24 cellular contexts compared by ENCODE assay signal in genomic region chr1:213162862-213163261, GRCh38.
DNase-seq lines count a peak whose midpoint lies in the region; ATAC-seq and TF ChIP-seq lines count a peak whose summit lies in the region.
"Had no signal": no experiment of that assay in that cellular context is flagged by ENCODE, and none has a peak within 500 bp of the region (broad histone marks: within the 10 kb centered on the region; RNA-seq: fewer than 3 reads in every experiment).

No MANE protein-coding gene starts in this region.

- H3K27me3 ChIP-seq in ACC112 (ENCODE audit: insufficient read depth, low read length): no peaks in the 10 kb centered on the region
- no peaks in the 10 kb centered on the region for H3K27me3 ChIP-seq in adipocyte (replicated peaks; ENCODE audit: control insufficient read depth, insufficient read depth, low read length)
- H3K27me3 ChIP-seq in skeletal muscle satellite cell (ENCODE audit: control insufficient read depth, insufficient read depth, low read length): no peaks in the 10 kb centered on the region
- H3K27me3 ChIP-seq: MG63, Peyer's patch, SJSA1 had no signal

- POLR2A ChIA-PET in HEK293 (lab: Yijun Ruan, JAX): no interaction called here

- H3K27me3 Mint-ChIP-seq in activated naive CD4-positive, alpha-beta T cell treated with anti-CD3 and anti-CD28 coated beads for 36 hours (ENCODE audit: low read depth): no peaks in the 10 kb centered on the region
- H3K27me3 Mint-ChIP-seq: CD4-positive, alpha-beta T cell had no signal

- intact Hi-C loops in activated naive CD4-positive, alpha-beta T cell treated with anti-CD3 and anti-CD28 coated beads for 36 hours (cut with micrococcal nuclease): no loop called here

- H3K4me3 ChIP-seq in ACC112 (ENCODE audit: low read depth, low read length) (peak overlapping the region; percentile 22; the same call in 1 of the 2 replicates), HEK293 (ENCODE audit: low read depth, low read length) (no peak overlapping the region), adipocyte (ENCODE audit: low read length) (peak overlapping the region; percentile 70), skeletal muscle satellite cell (ENCODE audit: low read length) (no peak overlapping the region)
- H3K4me3 ChIP-seq: A549, GM12878, GM23338, HAP-1, MG63, Peyer's patch, SJSA1 had no signal

- no peak overlapping the region for H3K4me3 Mint-ChIP-seq in activated naive CD4-positive, alpha-beta T cell treated with anti-CD3 and anti-CD28 coated beads for 36 hours
- H3K4me3 Mint-ChIP-seq: CD4-positive, alpha-beta T cell; GM23338 had no signal

- TF ChIP-seq CTCF in HEK293 (tag by site-specific recombination; IDR thresholded peaks at IDR 0.05): no peak

- H3K4me1 ChIP-seq in ACC112 (ENCODE audit: control insufficient read depth, insufficient read depth, low read length, unreplicated experiment) (peaks cover 18% of the 10 kb centered on the region), HEK293 (ENCODE audit: control insufficient read depth, insufficient read depth, low read length) (0 out of 2 replicates have a peak, but pooled peaks cover 4% of the 10 kb centered on the region), adipocyte (ENCODE audit: control insufficient read depth, insufficient read depth, low read length) (peaks cover 45% of the 10 kb centered on the region), skeletal muscle satellite cell (ENCODE audit: control insufficient read depth, insufficient read depth, low read length) (peaks cover 19% of the 10 kb centered on the region)
- H3K4me1 ChIP-seq: A549, Peyer's patch, SJSA1 had no signal

- H2AFZ ChIP-seq in ACC112 (ENCODE audit: low read length, unreplicated experiment): no peak overlapping the region
- H2AFZ ChIP-seq: GM23338 had no signal

- H3K9me3 ChIP-seq in HEK293 (ENCODE audit: control insufficient read depth, insufficient read depth, low read depth, low read length): no peaks in the 10 kb centered on the region
- no peaks in the 10 kb centered on the region for H3K9me3 ChIP-seq in adipocyte (ENCODE audit: control insufficient read depth, low read length)
- H3K9me3 ChIP-seq in skeletal muscle satellite cell (replicated peaks; ENCODE audit: low read length): no peaks in the 10 kb centered on the region
- H3K9me3 ChIP-seq: A549, HAP-1, MG63, Peyer's patch, SJSA1 had no signal

- H3K4me1 Mint-ChIP-seq in activated naive CD4-positive, alpha-beta T cell treated with anti-CD3 and anti-CD28 coated beads for 36 hours (ENCODE audit: low read depth): no peaks in the 10 kb centered on the region
- H3K4me1 Mint-ChIP-seq: GM23338 had no signal

- H3K9me3 Mint-ChIP-seq in activated naive CD4-positive, alpha-beta T cell treated with anti-CD3 and anti-CD28 coated beads for 36 hours: no peaks in the 10 kb centered on the region
- H3K9me3 Mint-ChIP-seq: CD4-positive, alpha-beta T cell had no signal

- peaks cover 7% of the 10 kb centered on the region for H3K36me3 Mint-ChIP-seq in activated naive CD4-positive, alpha-beta T cell treated with anti-CD3 and anti-CD28 coated beads for 36 hours (ENCODE audit: low read depth)

- DNase-seq in adipocyte (ENCODE audit: low read depth) (no peak), NOMO-1 (lab: John Stamatoyannopoulos, UW; ENCODE audit: unreplicated experiment in 2 of 2) (no peak)
- no peak for DNase-seq in effector CD8-positive, alpha-beta T cell (lab: John Stamatoyannopoulos, UW)
- DNase-seq in activated naive CD4-positive, alpha-beta T cell treated with anti-CD3 and anti-CD28 coated beads for 36 hours: no peak
- DNase-seq: CD4-positive, alpha-beta T cell; COR-L47; DND-41; NCI-H1048; NCI-H1436 treated with DMSO at 0.1 percent for 48 hours; NCI-H1930; NCI-H510A treated with DMSO at 0.1 percent for 48 hours; NCI-H774; NK-92 treated with Interleukin-12 subunit alpha and Interleukin-12 subunit beta, amount 100 ng/mL, for 24 hours; Peyer's patch had no signal

- H3K36me3 ChIP-seq in ACC112 (ENCODE audit: insufficient read depth, low read length) (peaks cover 4% of the 10 kb centered on the region; the same call in 1 of the 2 replicates), HEK293 (ENCODE audit: control insufficient read depth in 2 of 2, insufficient read depth in 1 of 2, low read length in 2 of 2) (peaks cover 0 to 2% of the 10 kb centered on the region in 2 experiments; a peak in 1 of 3 replicates), adipocyte (ENCODE audit: control insufficient read depth, insufficient read depth, low read length, severe bottlenecking) (no peaks in the 10 kb centered on the region), skeletal muscle satellite cell (ENCODE audit: insufficient read depth, low read length) (no peaks in the 10 kb centered on the region)
- H3K36me3 ChIP-seq: MG63, Peyer's patch, SJSA1 had no signal

- H3K27ac Mint-ChIP-seq in activated naive CD4-positive, alpha-beta T cell treated with anti-CD3 and anti-CD28 coated beads for 36 hours: no peak overlapping the region
- H3K27ac Mint-ChIP-seq: CD4-positive, alpha-beta T cell; GM23338 had no signal

- CTCF ChIA-PET in HEK293 (lab: Yijun Ruan, JAX): no interaction called here
- CTCF ChIA-PET in activated naive CD4-positive, alpha-beta T cell treated with anti-CD3 and anti-CD28 coated beads for 36 hours (lab: Charles Lee): no interaction called here

- peak overlapping the region; percentile 26 for H3K4me2 ChIP-seq in skeletal muscle satellite cell (ENCODE audit: low read length)
- H3K4me2 ChIP-seq: A549, GM23338 had no signal

- peak overlapping the region; percentile 54 for H3K9ac ChIP-seq in adipocyte (ENCODE audit: low read length)
- H3K9ac ChIP-seq in skeletal muscle satellite cell (ENCODE audit: low read depth, low read length): peak overlapping the region; percentile 20

- ATAC-seq in HG03196 (IDR thresholded peaks at IDR 0.05; ENCODE audit: unreplicated experiment): no peak
- ATAC-seq: A549, GM12878, GM23338 had no signal

- no peaks in the 10 kb centered on the region for H3K79me2 ChIP-seq in ACC112 (ENCODE audit: control insufficient read depth, insufficient read depth, low read length, unreplicated experiment)

- H3K27ac ChIP-seq in ACC112 (ENCODE audit: low read depth, low read length) (peak overlapping the region; percentile 38), HEK293 (ENCODE audit: extremely low read depth, low read depth, low read length) (no peak overlapping the region)
- H3K27ac ChIP-seq: A549, Peyer's patch, SJSA1 had no signal

TF ChIP-seq in HEK293, 187 proteins besides CTCF, POLR2A, EP300 and RAD21:
- TF ChIP-seq ZNF169 (tag by site-specific recombination; IDR thresholded peaks at IDR 0.05) (no peak), ZBTB10 (tag by site-specific recombination; IDR thresholded peaks at IDR 0.05) (no peak), FEZF1 (tag by site-specific recombination; IDR thresholded peaks at IDR 0.05) (peak; percentile 69; the same call in 1 of the 2 replicates), ZNF555 (tag by site-specific recombination; conservative IDR thresholded peaks at IDR 0.05) (no peak), ZSCAN16 (tag by site-specific recombination; IDR thresholded peaks at IDR 0.05) (peak; percentile 85), GLIS1 (tag by site-specific recombination; IDR thresholded peaks at IDR 0.05) (no peak), ZBTB6 (tag by site-specific recombination; IDR thresholded peaks at IDR 0.05) (no peak), ZNF544 (tag by site-specific recombination; IDR thresholded peaks at IDR 0.05) (no peak)
TF ChIP-seq in HEK293: peak in this region for 2.

Comparison
In these comparisons a context has a peak if more than half of its experiments do, and no peak if none do; other contexts are left out.
1. H3K4me3 ChIP-seq: peak in ACC112 (single experiment) and adipocyte (single experiment); none in HEK293 (single experiment) and skeletal muscle satellite cell (single experiment).